In the genomic region with DNA sequence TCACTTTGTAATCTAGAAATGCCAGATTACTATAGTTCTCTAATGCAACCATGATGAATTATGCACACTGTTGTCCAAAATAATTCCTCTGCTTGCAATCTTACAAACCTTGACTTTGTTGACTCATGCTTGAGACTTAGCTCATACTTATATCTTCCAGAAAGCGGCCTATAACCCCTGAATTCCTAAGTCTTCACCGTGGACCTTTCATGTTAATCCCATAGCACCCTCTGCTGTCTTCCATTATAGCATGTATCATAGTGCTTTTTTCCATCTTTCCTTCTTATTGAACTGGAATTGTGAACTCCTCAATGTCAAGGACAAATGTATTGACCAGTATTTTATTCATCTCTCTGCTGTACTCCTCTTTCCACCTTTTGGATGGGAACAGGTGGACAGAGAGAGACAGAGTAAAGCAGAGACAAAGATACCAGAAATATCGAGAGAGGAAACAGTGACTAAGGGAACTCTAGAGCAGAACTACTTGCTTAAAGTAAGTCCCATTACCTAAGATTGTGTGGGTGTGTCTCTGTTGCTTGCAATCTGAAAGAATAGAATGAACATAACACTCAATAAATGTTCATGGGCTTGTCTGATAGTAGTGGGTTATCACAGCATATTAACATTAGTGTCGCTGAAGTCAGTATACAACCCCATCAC, we compare ENCODE assay signal across 8 cellular contexts.
DNase-seq lines count a peak whose midpoint lies in the region; ATAC-seq, FAIRE-seq and TF ChIP-seq lines count a peak whose summit lies in the region.

No MANE protein-coding gene starts in this region.

- H3K27ac ChIP-seq in PC-9, result no peak overlapping the region

- no peaks in the 10 kb centered on the region for H3K9me3 ChIP-seq in PC-9 (ENCODE audit: insufficient read depth, low read depth)

- peak; percentile 49 for TF ChIP-seq CTCF in PC-9 (conservative IDR thresholded peaks at IDR 0.05)

- ATAC-seq in HG03097 (IDR thresholded peaks at IDR 0.05; ENCODE audit: low FRiP score, unreplicated experiment) (no peak), HG02623 (IDR thresholded peaks at IDR 0.05; ENCODE audit: unreplicated experiment) (no peak), HG03108 (IDR thresholded peaks at IDR 0.05; ENCODE audit: unreplicated experiment) (no peak), HG03159 (IDR thresholded peaks at IDR 0.05; ENCODE audit: unreplicated experiment) (no peak)

- no peaks in the 10 kb centered on the region for H3K9me2 ChIP-seq in PC-9 (ENCODE audit: insufficient read depth)

- peak; percentile 94 for FAIRE-seq in H54 (lab: Jason Lieb, UNC)

- H3K27me3 ChIP-seq in PC-9 (ENCODE audit: insufficient read depth, low read depth), result no peaks in the 10 kb centered on the region

- DNase-seq in H54 (ENCODE audit: insufficient read length, low spot score) (peak; percentile 12), PC-9 (peak in 1 of 2 experiments; percentile 34), fibroblast of the conjunctiva (ENCODE audit: low read depth) (peak; percentile 65), renal cortical epithelial cell (ENCODE audit: low read depth) (peak; percentile 80)

- no peaks in the 10 kb centered on the region for H3K79me2 ChIP-seq in PC-9 (ENCODE audit: low read depth)

- no peak for TF ChIP-seq POLR2A in H54 (IDR thresholded peaks at IDR 0.05; ENCODE audit: low read depth, low read length)

- POLR2A ChIA-PET in PC-9 (lab: Charles Lee; ENCODE audit: unreplicated experiment), result no interaction called here

- H3K4me2 ChIP-seq in PC-9, result no peak overlapping the region

- H3K4me1 ChIP-seq in PC-9 (replicated peaks; ENCODE audit: insufficient read depth), result no peaks in the 10 kb centered on the region

- CTCF ChIA-PET in PC-9 (lab: Charles Lee), result interaction anchor here (0.6 to 1.0 kb wide), 4 partner anchors 108 to 162 kb away, joined by 3 to 6 read pairs (median 5); no protein-coding TSS in a partner anchor

- no peaks in the 10 kb centered on the region for H3F3A ChIP-seq in PC-9 (ENCODE audit: insufficient read depth, low read depth)

- no TSS peak for BruUV-seq in PC-9 (replicated peaks; lab: Mats Ljungman, UMichigan)

- H3K36me3 ChIP-seq in PC-9 (ENCODE audit: low read depth), result no peaks in the 10 kb centered on the region

- H3K4me3 ChIP-seq in PC-9, result no peak overlapping the region

- no peaks in the 10 kb centered on the region for H4K20me1 ChIP-seq in PC-9 (ENCODE audit: insufficient read depth)

- H2AFZ ChIP-seq in PC-9, result no peak overlapping the region

- intact Hi-C loops in PC-9 (cut with micrococcal nuclease; ENCODE audit: unreplicated experiment), result loop anchor here (1.0 to 2.0 kb wide), 3 partner anchors 100 to 162 kb away; partner anchors contain the start of gene LURAP1L
